In genomic region chr4:38728651-38729141, GRCh38 we compare ENCODE assay signal across 12 cellular contexts. TPM values are rescaled to one million over a fixed set of nuclear protein-coding genes. Genes with fewer than 3 reads are reported as not detected.
A peak's percentile ranks its signal among the peaks of the same experiment; 100 is the strongest.
DNase-seq lines count a peak whose midpoint lies in the region; ATAC-seq, FAIRE-seq and TF ChIP-seq lines count a peak whose summit lies in the region.
"Had no signal": no experiment of that assay in that cellular context is flagged by ENCODE, and none has a peak within 500 bp of the region (broad histone marks: within the 10 kb centered on the region; RNA-seq: fewer than 3 reads in every experiment).

No MANE protein-coding gene starts in this region.

- FAIRE-seq in RCC 7860 (lab: Jason Lieb, UNC): no peak

- no peaks in the 10 kb centered on the region for H3K36me3 ChIP-seq in left lung
- H3K36me3 ChIP-seq in ascending aorta: no peaks in the 10 kb centered on the region
- H3K36me3 ChIP-seq: heart left ventricle had no signal

- DNase-seq in DMS153 treated with DMSO at 0.1 percent for 48 hours (lab: John Stamatoyannopoulos, UW; ENCODE audit: unreplicated experiment) (peak; percentile 29), NCI-H1436 (lab: John Stamatoyannopoulos, UW) (peak; percentile 12), WTC11 (ENCODE audit: low spot score) (peak; percentile 31), left lung (peak; percentile 73 to 79), RCC 7860 (ENCODE audit: low spot score) (no peak), ascending aorta (ENCODE audit: low spot score in 2 of 2) (no peak), DMS114 treated with DMSO at 0.1 percent for 48 hours (lab: John Stamatoyannopoulos, UW; ENCODE audit: unreplicated experiment) (no peak)
- DNase-seq: activated CD4-positive, alpha-beta T cell treated with anti-CD3 and anti-CD28 coated beads, Interleukin-2, amount 10 ng/mL, durations not matched to agents 24 days and 14 days; EL; heart left ventricle had no signal

- no peak overlapping the region for H3K4me3 ChIP-seq in left lung
- H3K4me3 ChIP-seq in ascending aorta: no peak overlapping the region
- H3K4me3 ChIP-seq: heart left ventricle had no signal

- CTCF ChIA-PET in WTC11 (lab: Charles Lee): interaction anchor here (0.7 to 4.0 kb wide), 6 partner anchors 54 to 660 kb away, joined by 3 to 41 read pairs (median 6); partner anchors contain the start of gene TLR10

- peaks cover 26% of the 10 kb centered on the region for H3K4me1 Mint-ChIP-seq in WTC11

- H3K9me3 ChIP-seq in left lung: no peaks in the 10 kb centered on the region
- no peaks in the 10 kb centered on the region for H3K9me3 ChIP-seq in ascending aorta
- H3K9me3 ChIP-seq: heart left ventricle had no signal

- peaks cover 11% of the 10 kb centered on the region for H3K9me3 Mint-ChIP-seq in WTC11

- intact Hi-C loops in left lung (cut with DNase I): no loop called here
- intact Hi-C loops in ascending aorta (cut with DNase I): no loop called here

- H3K27ac Mint-ChIP-seq in WTC11: no peak overlapping the region
- H3K27ac Mint-ChIP-seq: activated CD4-positive, alpha-beta T cell treated with anti-CD3 and anti-CD28 coated beads, Interleukin-2, amount 10 ng/mL, durations not matched to agents 24 days and 14 days had no signal

- no peaks in the 10 kb centered on the region for H3K27me3 Mint-ChIP-seq in WTC11 (ENCODE audit: low read depth)

- H3K36me3 Mint-ChIP-seq in WTC11: peaks cover 10% of the 10 kb centered on the region

- no peaks in the 10 kb centered on the region for H3K27me3 ChIP-seq in left lung
- H3K27me3 ChIP-seq in ascending aorta: no peaks in the 10 kb centered on the region
- H3K27me3 ChIP-seq: heart left ventricle had no signal

- H3K4me1 ChIP-seq in left lung (peaks cover 0 to 24% of the 10 kb centered on the region in 2 donors), ascending aorta (no peaks in the 10 kb centered on the region)
- H3K4me1 ChIP-seq: parathyroid adenoma had no signal

- H3K4me3 Mint-ChIP-seq in WTC11: no peak overlapping the region
- H3K4me3 Mint-ChIP-seq: activated CD4-positive, alpha-beta T cell treated with anti-CD3 and anti-CD28 coated beads, Interleukin-2, amount 10 ng/mL, durations not matched to agents 24 days and 14 days had no signal

- TF ChIP-seq CTCF in WTC11 (IDR thresholded peaks at IDR 0.05) (no peak), left lung (IDR thresholded peaks at IDR 0.05) (no peak), ascending aorta (IDR thresholded peaks at IDR 0.05) (no peak)

- H3K27ac ChIP-seq in left lung: no peak overlapping the region
- no peak overlapping the region for H3K27ac ChIP-seq in ascending aorta
- H3K27ac ChIP-seq: heart left ventricle, parathyroid adenoma had no signal

- POLR2A ChIA-PET in WTC11 (lab: Charles Lee): interaction anchor here (0.7 kb wide), 1 partner anchor 663 kb away, joined by 4 read pairs; no protein-coding TSS in a partner anchor

- peak; percentile 64 for ATAC-seq in WTC11
- ATAC-seq in left lung: peak; percentile 86
- no peak for ATAC-seq in GM18867 (IDR thresholded peaks at IDR 0.05; ENCODE audit: unreplicated experiment)

TF ChIP-seq in WTC11, 78 proteins besides CTCF, POLR2A, EP300 and RAD21:
- TF ChIP-seq TCF7 (CRISPR knock-in tag; IDR thresholded peaks at IDR 0.05; ENCODE audit: low read depth) (no peak), ZNF671 (CRISPR knock-in tag; IDR thresholded peaks at IDR 0.05) (no peak), ZNF232 (CRISPR knock-in tag; IDR thresholded peaks at IDR 0.05) (no peak), ESRRA (CRISPR knock-in tag; IDR thresholded peaks at IDR 0.05; ENCODE audit: borderline replicate concordance) (no peak), ZNF317 (CRISPR knock-in tag; IDR thresholded peaks at IDR 0.05; ENCODE audit: borderline replicate concordance, low read depth) (no peak), AFF4 (CRISPR knock-in tag; IDR thresholded peaks at IDR 0.05; ENCODE audit: borderline replicate concordance) (no peak), ELF4 (CRISPR knock-in tag; IDR thresholded peaks at IDR 0.05; ENCODE audit: low read depth) (no peak), USF2 (CRISPR knock-in tag; IDR thresholded peaks at IDR 0.05) (no peak), KAT7 (CRISPR knock-in tag; IDR thresholded peaks at IDR 0.05; ENCODE audit: borderline replicate concordance) (no peak), FOXP1 (CRISPR knock-in tag; IDR thresholded peaks at IDR 0.05; ENCODE audit: borderline replicate concordance) (no peak), ZBTB21 (CRISPR knock-in tag; IDR thresholded peaks at IDR 0.05; ENCODE audit: borderline replicate concordance) (no peak), HMGA2 (CRISPR knock-in tag; IDR thresholded peaks at IDR 0.05) (no peak)
- TF ChIP-seq, protein P1, sequence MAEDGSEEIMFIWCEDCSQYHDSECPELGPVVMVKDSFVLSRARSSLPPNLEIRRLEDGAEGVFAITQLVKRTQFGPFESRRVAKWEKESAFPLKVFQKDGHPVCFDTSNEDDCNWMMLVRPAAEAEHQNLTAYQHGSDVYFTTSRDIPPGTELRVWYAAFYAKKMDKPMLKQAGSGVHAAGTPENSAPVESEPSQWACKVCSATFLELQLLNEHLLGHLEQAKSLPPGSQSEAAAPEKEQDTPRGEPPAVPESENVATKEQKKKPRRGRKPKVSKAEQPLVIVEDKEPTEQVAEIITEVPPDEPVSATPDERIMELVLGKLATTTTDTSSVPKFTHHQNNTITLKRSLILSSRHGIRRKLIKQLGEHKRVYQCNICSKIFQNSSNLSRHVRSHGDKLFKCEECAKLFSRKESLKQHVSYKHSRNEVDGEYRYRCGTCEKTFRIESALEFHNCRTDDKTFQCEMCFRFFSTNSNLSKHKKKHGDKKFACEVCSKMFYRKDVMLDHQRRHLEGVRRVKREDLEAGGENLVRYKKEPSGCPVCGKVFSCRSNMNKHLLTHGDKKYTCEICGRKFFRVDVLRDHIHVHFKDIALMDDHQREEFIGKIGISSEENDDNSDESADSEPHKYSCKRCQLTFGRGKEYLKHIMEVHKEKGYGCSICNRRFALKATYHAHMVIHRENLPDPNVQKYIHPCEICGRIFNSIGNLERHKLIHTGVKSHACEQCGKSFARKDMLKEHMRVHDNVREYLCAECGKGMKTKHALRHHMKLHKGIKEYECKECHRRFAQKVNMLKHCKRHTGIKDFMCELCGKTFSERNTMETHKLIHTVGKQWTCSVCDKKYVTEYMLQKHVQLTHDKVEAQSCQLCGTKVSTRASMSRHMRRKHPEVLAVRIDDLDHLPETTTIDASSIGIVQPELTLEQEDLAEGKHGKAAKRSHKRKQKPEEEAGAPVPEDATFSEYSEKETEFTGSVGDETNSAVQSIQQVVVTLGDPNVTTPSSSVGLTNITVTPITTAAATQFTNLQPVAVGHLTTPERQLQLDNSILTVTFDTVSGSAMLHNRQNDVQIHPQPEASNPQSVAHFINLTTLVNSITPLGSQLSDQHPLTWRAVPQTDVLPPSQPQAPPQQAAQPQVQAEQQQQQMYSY (CRISPR knock-in tag; IDR thresholded peaks at IDR 0.05): no peak
- TF ChIP-seq, protein P2, sequence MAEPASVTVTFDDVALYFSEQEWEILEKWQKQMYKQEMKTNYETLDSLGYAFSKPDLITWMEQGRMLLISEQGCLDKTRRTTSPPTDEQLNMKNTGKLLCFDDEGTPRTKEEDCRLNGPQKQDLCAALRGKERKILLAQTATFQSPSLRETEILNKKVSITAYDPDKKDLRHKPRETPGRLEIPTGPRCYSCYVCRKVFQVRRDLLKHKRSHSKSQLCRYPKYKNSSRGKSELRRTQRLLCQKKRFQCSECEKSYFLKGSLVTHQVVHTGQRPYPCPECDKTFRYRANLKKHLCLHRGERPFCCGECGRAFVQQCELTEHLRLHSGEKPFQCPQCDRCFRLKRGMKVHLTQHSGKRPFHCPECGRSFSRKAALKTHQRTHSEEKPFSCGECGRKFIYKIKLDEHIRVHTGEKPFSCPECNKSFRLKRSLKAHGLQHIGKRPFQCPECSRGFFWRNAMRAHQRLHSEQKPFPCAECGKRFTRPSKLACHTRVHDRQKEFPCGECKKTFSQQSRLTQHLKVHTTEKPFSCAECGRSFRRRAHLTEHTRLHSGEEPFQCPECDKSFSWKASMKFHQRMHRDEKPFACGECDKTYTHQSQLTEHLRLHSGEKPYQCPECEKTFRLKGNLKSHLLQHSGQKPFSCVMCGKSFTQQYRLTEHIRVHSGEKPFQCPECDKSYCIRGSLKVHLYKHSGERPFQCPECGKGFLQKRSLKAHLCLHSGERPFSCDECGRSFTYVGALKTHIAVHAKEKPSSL (CRISPR knock-in tag; conservative IDR thresholded peaks at IDR 0.05): no peak

RNA-seq across cellular contexts. Expression of gene TLR10, which starts 54.1 kb away (rescaled TPM):
- total RNA-seq in WTC11 (2021) (0.30 TPM in 1 of 3 replicates, not detected in the others), left lung (1 to 10 TPM in 1 of 2 donors, under 1 TPM in 1; 0.15 to 3.0 TPM), ascending aorta (not detected)
- total RNA-seq: activated CD4-positive, alpha-beta T cell treated with anti-CD3 and anti-CD28 coated beads, Interleukin-2, amount 10 ng/mL, durations not matched to agents 24 days and 14 days had no signal

Comparison
In these comparisons a context has a peak if more than half of its experiments do, and no peak if none do; other contexts are left out.
1. DNase-seq: peak in DMS153 treated with DMSO at 0.1 percent for 48 hours (single experiment), NCI-H1436 (single experiment), WTC11 (single experiment) and left lung (2 of 2); none in RCC 7860 (single experiment), ascending aorta (0 of 2) and DMS114 treated with DMSO at 0.1 percent for 48 hours (single experiment).